In genomic region chr11:1162498-1163311, GRCh38 we compare ENCODE assay signal across 25 cellular contexts. TPM values are rescaled to one million over a fixed set of nuclear protein-coding genes. Genes with fewer than 3 reads are reported as not detected.
DNase-seq lines count a peak whose midpoint lies in the region; ATAC-seq and TF ChIP-seq lines count a peak whose summit lies in the region.
"Had no signal": no experiment of that assay in that cellular context is flagged by ENCODE, and none has a peak within 500 bp of the region (broad histone marks: within the 10 kb centered on the region; RNA-seq: fewer than 3 reads in every experiment).

No MANE protein-coding gene starts in this region.

- no peaks in the 10 kb centered on the region for H3K36me3 ChIP-seq in H7 (replicated peaks; ENCODE audit: control insufficient read depth, insufficient read depth, low read length)
- H3K36me3 ChIP-seq in right lobe of liver: no peaks in the 10 kb centered on the region
- H3K36me3 ChIP-seq in sigmoid colon: no peaks in the 10 kb centered on the region
- H3K36me3 ChIP-seq: BE2C had no signal

- H3K9me3 ChIP-seq in right lobe of liver (no peaks in the 10 kb centered on the region), sigmoid colon (no peaks in the 10 kb centered on the region)
- H3K9me3 ChIP-seq: BE2C had no signal

- TF ChIP-seq POLR2A in right lobe of liver (IDR thresholded peaks at IDR 0.05) (no peak), sigmoid colon (IDR thresholded peaks at IDR 0.05) (no peak)

- no CpG with 5 or more reads among the region's 27 CpGs for WGBS in right lobe of liver (ENCODE audit: insufficient coverage, low coverage, low lambda C conversion rate, missing lambda C conversion rate)
- WGBS in sigmoid colon, 2 donors: 81 to 82% methylated on average over 27 of the region's 27 CpGs

- H3K4me3 ChIP-seq in H7 (ENCODE audit: insufficient read depth, low read depth, low read length) (no peak overlapping the region), right lobe of liver (no peak overlapping the region), sigmoid colon (no peak overlapping the region)
- H3K4me3 ChIP-seq: smooth muscle cell had no signal

- H3K4me1 ChIP-seq in right lobe of liver: no peaks in the 10 kb centered on the region
- no peaks in the 10 kb centered on the region for H3K4me1 ChIP-seq in sigmoid colon
- H3K4me1 ChIP-seq: BE2C had no signal

- no peak for TF ChIP-seq CTCF in right lobe of liver (IDR thresholded peaks at IDR 0.05)
- no peak for TF ChIP-seq CTCF in sigmoid colon (IDR thresholded peaks at IDR 0.05)

- H3K27ac ChIP-seq in right lobe of liver (no peak overlapping the region), sigmoid colon (no peak overlapping the region)
- H3K27ac ChIP-seq: VCaP had no signal

- ATAC-seq in right lobe of liver (no peak), GM21526 (IDR thresholded peaks at IDR 0.05; ENCODE audit: low FRiP score, unreplicated experiment) (no peak)
- ATAC-seq: stimulated activated effector memory CD8-positive, alpha-beta T cell treated with anti-CD3 and anti-CD28 coated beads, Interleukin-12 subunit alpha, Interleukin-12 subunit beta, amount 100 ng/mL, for 72 hours had no signal

- peak; percentile 10 for DNase-seq in activated CD8-positive, alpha-beta memory T cell treated with anti-CD3 and anti-CD28 coated beads, Interleukin-2, amount 50 U/mL, for 4 hours
- DNase-seq in activated CD8-positive, alpha-beta memory T cell treated with anti-CD3 and anti-CD28 coated beads for 24 hours: no peak
- DNase-seq in H7 (peak; percentile 60), right lobe of liver (peak in 2 of 3 donors; percentile 19 to 45), sigmoid colon (peak; percentile 27), SKM-1 treated with dmso at 0.1 percent for 144 hours (lab: John Stamatoyannopoulos, UW; ENCODE audit: unreplicated experiment) (no peak), NCI-H2196 (lab: John Stamatoyannopoulos, UW; ENCODE audit: unreplicated experiment) (no peak)
- DNase-seq: amniotic stem cell, BE2C, cortex of kidney, DMS79 treated with DMSO at 0.1 percent for 48 hours, HCEC 1CT, hypothalamus, Karpas-422, NCI-H1694, NCI-H2171, NCI-H524 treated with DMSO at 0.1 percent for 48 hours, T-helper 2 cell had no signal

- H3K27me3 ChIP-seq in H7 (ENCODE audit: control insufficient read depth, insufficient read depth, low read length): no peaks in the 10 kb centered on the region
- H3K27me3 ChIP-seq in right lobe of liver: no peaks in the 10 kb centered on the region
- H3K27me3 ChIP-seq in sigmoid colon: peaks cover 0 to 8% (median 0%) of the 10 kb centered on the region in 3 donors
- H3K27me3 ChIP-seq: BE2C had no signal

- intact Hi-C loops in right lobe of liver (cut with DNase I) (no loop called here), sigmoid colon (cut with DNase I) (no loop called here)

- no peak for TF ChIP-seq EP300 in sigmoid colon (IDR thresholded peaks at IDR 0.05)

RNA-seq across cellular contexts. Expression of gene MUC5AC, which starts 5.0 kb away (rescaled TPM):
- total RNA-seq in H7 (2014; rRNA removed; shearing (Covaris generic)): not detected in 2 replicates
- not detected for total RNA-seq in right lobe of liver
- under 1 TPM in 1 of 4 donors, not detected in 3; under 0.01 TPM for total RNA-seq in sigmoid colon
- under 1 TPM in 2 of 3 donors, not detected in 1; under 0.01 to 0.09 TPM for polyA plus RNA-seq in sigmoid colon
- total RNA-seq: lung microvascular endothelial cell, SK-MEL-5, smooth muscle cell had no signal
- polyA plus RNA-seq: keratinocyte, smooth muscle cell had no signal

Comparison
In these comparisons a context has a peak if more than half of its experiments do, and no peak if none do; other contexts are left out.
1. DNase-seq: peak in activated CD8-positive, alpha-beta memory T cell treated with anti-CD3 and anti-CD28 coated beads, Interleukin-2, amount 50 U/mL, for 4 hours (single experiment), H7 (single experiment), right lobe of liver (2 of 3) and sigmoid colon (single experiment); none in activated CD8-positive, alpha-beta memory T cell treated with anti-CD3 and anti-CD28 coated beads for 24 hours (single experiment), SKM-1 treated with dmso at 0.1 percent for 144 hours (single experiment) and NCI-H2196 (single experiment).